In genomic region chr13:104671901-104672300, GRCh38 we compare ENCODE assay signal across 5 cellular contexts.
"Had no signal": no experiment of that assay in that cellular context is flagged by ENCODE, and none has a peak within 500 bp of the region (broad histone marks: within the 10 kb centered on the region; RNA-seq: fewer than 3 reads in every experiment).

No MANE protein-coding gene starts in this region.

- DNase-seq: IMR-90, KBM-7, KG1 had no signal

- H3K27ac ChIP-seq: HL-60 had no signal

- H3K4me3 ChIP-seq: K562 had no signal
